8 cellular contexts compared by ENCODE assay signal in genomic region chr16:84699147-84699711, GRCh38. TPM values are rescaled to one million over a fixed set of nuclear protein-coding genes. Genes with fewer than 3 reads are reported as not detected.
A peak's percentile ranks its signal among the peaks of the same experiment; 100 is the strongest.
DNase-seq lines count a peak whose midpoint lies in the region; ATAC-seq, FAIRE-seq and TF ChIP-seq lines count a peak whose summit lies in the region.

No MANE protein-coding gene starts in this region.

- H3K4me3 ChIP-seq in PC-9: peak overlapping the region; percentile 93

- intact Hi-C loops in activated naive CD4-positive, alpha-beta T cell treated with anti-CD3 and anti-CD28 coated beads for 36 hours (cut with micrococcal nuclease): no loop called here
- intact Hi-C loops in PC-9 (cut with micrococcal nuclease; ENCODE audit: unreplicated experiment): no loop called here
- intact Hi-C loops in natural killer cell (cut with micrococcal nuclease): no loop called here

- H3F3A ChIP-seq in PC-9 (ENCODE audit: insufficient read depth, low read depth): peaks cover 6% of the 10 kb centered on the region; the same call in 1 of the 2 replicates

- H3K27ac ChIP-seq in PC-9: no peak overlapping the region

- CTCF ChIA-PET in activated naive CD4-positive, alpha-beta T cell treated with anti-CD3 and anti-CD28 coated beads for 36 hours (lab: Charles Lee): no interaction called here
- CTCF ChIA-PET in PC-9 (lab: Charles Lee): interaction anchor here (0.5 to 0.6 kb wide), 2 partner anchors 27 to 56 kb away, joined by 3 to 5 read pairs; no protein-coding TSS in a partner anchor

- no peaks in the 10 kb centered on the region for H3K27me3 ChIP-seq in PC-9 (ENCODE audit: insufficient read depth, low read depth)

- ATAC-seq in effector memory CD8-positive, alpha-beta T cell (replicated peaks): no peak
- peak in 1 of 3 donors; percentile 1 for ATAC-seq in natural killer cell

- peaks cover 26% of the 10 kb centered on the region for H3K4me1 Mint-ChIP-seq in activated naive CD4-positive, alpha-beta T cell treated with anti-CD3 and anti-CD28 coated beads for 36 hours (ENCODE audit: low read depth)
- peaks cover 16 to 25% of the 10 kb centered on the region in 2 donors for H3K4me1 Mint-ChIP-seq in effector memory CD8-positive, alpha-beta T cell (ENCODE audit: low read depth in 2 of 2)
- peaks cover 17 to 20% of the 10 kb centered on the region in 2 donors for H3K4me1 Mint-ChIP-seq in natural killer cell

- TF ChIP-seq CTCF in PC-9 (conservative IDR thresholded peaks at IDR 0.05) (no peak), natural killer cell (IDR thresholded peaks at IDR 0.05) (no peak)

- H3K9me3 Mint-ChIP-seq in activated naive CD4-positive, alpha-beta T cell treated with anti-CD3 and anti-CD28 coated beads for 36 hours: no peaks in the 10 kb centered on the region
- no peaks in the 10 kb centered on the region for H3K9me3 Mint-ChIP-seq in effector memory CD8-positive, alpha-beta T cell
- H3K9me3 Mint-ChIP-seq in natural killer cell: no peaks in the 10 kb centered on the region

- H3K36me3 ChIP-seq in PC-9 (ENCODE audit: low read depth): no peaks in the 10 kb centered on the region

- H3K9me2 ChIP-seq in PC-9 (ENCODE audit: insufficient read depth): no peaks in the 10 kb centered on the region

- H2AFZ ChIP-seq in PC-9: peak overlapping the region; percentile 93

- H3K4me2 ChIP-seq in PC-9: peak overlapping the region; percentile 97

- peak; percentile 35 for DNase-seq in activated naive CD4-positive, alpha-beta T cell treated with anti-CD3 and anti-CD28 coated beads for 36 hours
- no peak for DNase-seq in activated naive CD4-positive, alpha-beta T cell (lab: John Stamatoyannopoulos, UW)
- DNase-seq in PC-9: no peak
- no peak for DNase-seq in effector memory CD8-positive, alpha-beta T cell
- no peak for DNase-seq in natural killer cell
- no peak for DNase-seq in NCI-H1048 (lab: John Stamatoyannopoulos, UW)
- DNase-seq in NCI-H128 (lab: John Stamatoyannopoulos, UW; ENCODE audit: unreplicated experiment): no peak
- DNase-seq in RCC 7860 (ENCODE audit: low spot score): no peak

- peaks cover 46% of the 10 kb centered on the region for H3K79me2 ChIP-seq in PC-9 (ENCODE audit: low read depth)

- POLR2A ChIA-PET in PC-9 (lab: Charles Lee; ENCODE audit: unreplicated experiment): no interaction called here

- peaks cover 29% of the 10 kb centered on the region for H3K4me1 ChIP-seq in PC-9 (replicated peaks; ENCODE audit: insufficient read depth)

- H3K36me3 Mint-ChIP-seq in activated naive CD4-positive, alpha-beta T cell treated with anti-CD3 and anti-CD28 coated beads for 36 hours (ENCODE audit: low read depth): peaks cover 3% of the 10 kb centered on the region
- peaks cover 12% of the 10 kb centered on the region for H3K36me3 Mint-ChIP-seq in effector memory CD8-positive, alpha-beta T cell (ENCODE audit: insufficient read depth)
- no peaks in the 10 kb centered on the region for H3K36me3 Mint-ChIP-seq in natural killer cell

- H3K9me3 ChIP-seq in PC-9 (ENCODE audit: insufficient read depth, low read depth): no peaks in the 10 kb centered on the region

- no peak for FAIRE-seq in RCC 7860 (lab: Jason Lieb, UNC)

- H3K27ac Mint-ChIP-seq in activated naive CD4-positive, alpha-beta T cell treated with anti-CD3 and anti-CD28 coated beads for 36 hours: peak overlapping the region; percentile 50
- H3K27ac Mint-ChIP-seq in effector memory CD8-positive, alpha-beta T cell: peak overlapping the region; percentile 92 to 97
- peak overlapping the region; percentile 51 to 92 for H3K27ac Mint-ChIP-seq in natural killer cell

- H3K27me3 Mint-ChIP-seq in activated naive CD4-positive, alpha-beta T cell treated with anti-CD3 and anti-CD28 coated beads for 36 hours (ENCODE audit: low read depth): no peaks in the 10 kb centered on the region
- no peaks in the 10 kb centered on the region for H3K27me3 Mint-ChIP-seq in effector memory CD8-positive, alpha-beta T cell
- no peaks in the 10 kb centered on the region for H3K27me3 Mint-ChIP-seq in natural killer cell (ENCODE audit: low read depth in 2 of 2)

- peak overlapping the region; percentile 77 for H3K4me3 Mint-ChIP-seq in activated naive CD4-positive, alpha-beta T cell treated with anti-CD3 and anti-CD28 coated beads for 36 hours
- peak overlapping the region; percentile 89 to 95 for H3K4me3 Mint-ChIP-seq in effector memory CD8-positive, alpha-beta T cell
- peak overlapping the region; percentile 84 for H3K4me3 Mint-ChIP-seq in natural killer cell

- peaks cover 37% of the 10 kb centered on the region for H4K20me1 ChIP-seq in PC-9 (ENCODE audit: insufficient read depth)

- BruUV-seq in PC-9 (replicated peaks; lab: Mats Ljungman, UMichigan): TSS peak; percentile 93

RNA-seq across cellular contexts. Expression of gene USP10, which starts 0.6 kb away (rescaled TPM):
- 10 to 100 TPM; 93.9 to 95.2 TPM for total RNA-seq in activated naive CD4-positive, alpha-beta T cell treated with anti-CD3 and anti-CD28 coated beads for 36 hours
- total RNA-seq in PC-9 (2021): 86.3 and 109 TPM in 2 replicates
- 100 to 1,000 TPM in 2 of 3 donors, 10 to 100 TPM in 1; 78.4 to 103 (median 100) TPM for total RNA-seq in natural killer cell

RNA-seq across cellular contexts. Expression of gene KLHL36, which starts 50.9 kb away (rescaled TPM):
- total RNA-seq in activated naive CD4-positive, alpha-beta T cell treated with anti-CD3 and anti-CD28 coated beads for 36 hours: 10 to 100 TPM; 45.7 to 50.3 TPM
- total RNA-seq in PC-9 (2021) (73.8 and 81.9 TPM in 2 replicates), natural killer cell (10 to 100 TPM; 47.2 to 62.3 (median 60.5) TPM)
